In genomic region chrX:23857935-23858334, GRCh38 we compare ENCODE assay signal across 9 cellular contexts. TPM values are rescaled to one million over a fixed set of nuclear protein-coding genes. Genes with fewer than 3 reads are reported as not detected.
"Had no signal": no experiment of that assay in that cellular context is flagged by ENCODE, and none has a peak within 500 bp of the region (broad histone marks: within the 10 kb centered on the region; RNA-seq: fewer than 3 reads in every experiment).

No MANE protein-coding gene starts in this region.

- H3K27ac Mint-ChIP-seq: IgD-negative memory B cell had no signal

- H3K4me1 ChIP-seq: HAP-1 had no signal

- H3K9me3 Mint-ChIP-seq: IgD-negative memory B cell had no signal

- H3K27ac ChIP-seq: GM23248, HL-60 had no signal

- DNase-seq: GOT3, H7, KBM-7 had no signal

- H3K9me3 ChIP-seq: HAP-1 had no signal

- ATAC-seq: HCT116 had no signal

- H3K36me3 Mint-ChIP-seq: IgD-negative memory B cell had no signal

- H2AFZ ChIP-seq: GM23248 had no signal

- H3K4me3 ChIP-seq: GM23248, HAP-1 had no signal

- H3K4me3 Mint-ChIP-seq: IgD-negative memory B cell had no signal

- H3K9ac ChIP-seq: GM23248 had no signal

- H3K27me3 Mint-ChIP-seq: IgD-negative memory B cell had no signal

RNA-seq across cellular contexts. Expression of gene CXorf58, which starts 49.9 kb away (rescaled TPM):
- total RNA-seq: GM23248, H7, HT1080 had no signal
- polyA plus RNA-seq: GM23248 had no signal
